ENCODE assay signal across 8 cellular contexts in the genomic region with DNA sequence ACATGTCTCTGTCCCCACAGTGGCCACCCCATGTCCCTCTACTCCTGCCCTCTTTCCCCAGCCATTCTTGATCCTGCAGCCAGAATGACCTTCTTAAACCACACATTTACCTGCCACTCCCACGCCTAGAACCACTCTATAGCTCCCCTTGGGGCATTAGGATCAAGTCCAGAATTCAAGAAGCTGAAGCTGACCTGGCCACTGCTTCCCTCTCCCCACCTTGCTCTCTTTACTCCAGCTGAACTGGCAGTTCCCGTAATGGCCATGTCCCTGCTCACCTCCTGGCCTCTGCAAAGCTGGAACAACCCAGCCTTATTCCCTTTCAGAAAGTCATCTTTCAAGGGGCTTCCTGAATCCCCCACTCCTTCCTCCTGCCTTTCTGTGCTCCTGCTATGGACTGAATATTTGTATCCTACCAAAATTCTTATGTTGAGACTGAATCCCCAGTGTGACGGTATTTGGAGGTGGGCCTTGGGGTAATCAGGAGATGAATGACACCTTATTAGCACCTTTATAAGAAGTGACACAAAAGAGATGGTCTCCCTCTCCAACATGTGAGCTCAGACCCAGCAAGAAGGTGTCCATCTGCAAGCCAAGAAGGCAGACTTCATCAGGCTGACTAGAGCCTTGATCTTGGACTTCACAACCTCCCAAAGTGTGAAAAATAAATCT. TPM values are rescaled to one million over a fixed set of nuclear protein-coding genes. Genes with fewer than 3 reads are reported as not detected.
DNase-seq lines count a peak whose midpoint lies in the region; ATAC-seq and TF ChIP-seq lines count a peak whose summit lies in the region.

No MANE protein-coding gene starts in this region.

- DNase-seq in CD14-positive monocyte (ENCODE audit: low spot score) (no peak), M059J (ENCODE audit: low read depth) (peak; percentile 55), coronary artery (ENCODE audit: low spot score) (no peak), osteoblast (ENCODE audit: insufficient read length, low spot score, missing footprints) (no peak), mucosa of descending colon (no peak), posterior vena cava (ENCODE audit: low spot score) (no peak)
- no peak for DNase-seq in NK-92 treated with Interleukin-12 subunit alpha and Interleukin-12 subunit beta, amount 100 ng/mL, for 24 hours (lab: John Stamatoyannopoulos, UW)

- H3K4me3 Mint-ChIP-seq in CD14-positive monocyte: peak overlapping the region; percentile 98 to 100

- peak overlapping the region; percentile 99 to 100 for H3K27ac ChIP-seq in coronary artery
- H3K27ac ChIP-seq in osteoblast (ENCODE audit: low read depth, low read length): peak overlapping the region; percentile 99

- H4K20me1 ChIP-seq in osteoblast (ENCODE audit: insufficient read depth, low read length): peaks cover 52% of the 10 kb centered on the region

- peaks cover 19% of the 10 kb centered on the region for H3K36me3 ChIP-seq in osteoblast (ENCODE audit: insufficient read depth, low read length)
- H3K36me3 ChIP-seq in mucosa of descending colon (ENCODE audit: low read depth): no peaks in the 10 kb centered on the region

- peak overlapping the region; percentile 96 for H3K4me3 ChIP-seq in coronary artery
- H3K4me3 ChIP-seq in osteoblast (ENCODE audit: insufficient read depth, low read length): no peak overlapping the region
- H3K4me3 ChIP-seq in mucosa of descending colon: no peak overlapping the region

- peak overlapping the region; percentile 94 to 99 (median 96) for H3K27ac Mint-ChIP-seq in CD14-positive monocyte

- H3K27me3 ChIP-seq in osteoblast (ENCODE audit: insufficient read depth, low read length): no peaks in the 10 kb centered on the region

- H3K79me2 ChIP-seq in osteoblast (ENCODE audit: insufficient read depth, low read length): peaks cover 69% of the 10 kb centered on the region

- H3K27me3 Mint-ChIP-seq in CD14-positive monocyte (ENCODE audit: low read depth in 3 of 3): peaks cover 0 to 7% (median 3%) of the 10 kb centered on the region in 3 donors

- H3K4me1 Mint-ChIP-seq in CD14-positive monocyte: peaks cover 77% of the 10 kb centered on the region

- H3K4me1 ChIP-seq in osteoblast (ENCODE audit: insufficient read depth, low read length) (peaks cover 64% of the 10 kb centered on the region), mucosa of descending colon (ENCODE audit: low read depth) (peaks cover 64% of the 10 kb centered on the region)

- no peak for TF ChIP-seq CTCF in CD14-positive monocyte (IDR thresholded peaks at IDR 0.05)
- TF ChIP-seq CTCF in coronary artery (IDR thresholded peaks at IDR 0.05): no peak
- no peak for TF ChIP-seq CTCF in osteoblast (IDR thresholded peaks at IDR 0.05; ENCODE audit: extremely low read depth, low read depth, low read length)
- no peak for TF ChIP-seq CTCF in mucosa of descending colon (IDR thresholded peaks at IDR 0.05)

- intact Hi-C loops in CD14-positive monocyte (cut with micrococcal nuclease) (loop anchor here in 1 of 2 donors (5.0 kb wide), 1 partner anchor 33 kb away; no protein-coding TSS in a partner anchor), mucosa of descending colon (cut with DNase I, micrococcal nuclease) (no loop called here), posterior vena cava (cut with DNase I) (no loop called here)

- H3K4me2 ChIP-seq in osteoblast (ENCODE audit: insufficient read depth, low read length): peak overlapping the region; percentile 86

- peaks cover 70 to 71% of the 10 kb centered on the region in 2 donors for H3K36me3 Mint-ChIP-seq in CD14-positive monocyte

- ATAC-seq in mucosa of descending colon: no peak
- no peak for ATAC-seq in GM21447 (IDR thresholded peaks at IDR 0.05; ENCODE audit: unreplicated experiment)

- no peak overlapping the region for H2AFZ ChIP-seq in osteoblast (ENCODE audit: low read length)

- peaks cover 0 to 6% (median 2%) of the 10 kb centered on the region in 7 donors for H3K9me3 Mint-ChIP-seq in CD14-positive monocyte

- H3K9me3 ChIP-seq in osteoblast (ENCODE audit: low read depth, low read length) (no peaks in the 10 kb centered on the region), mucosa of descending colon (no peaks in the 10 kb centered on the region)

RNA-seq across cellular contexts. Expression of a gene that starts 3.8 kb away (rescaled TPM):
- 100 to 1,000 TPM; 104 to 113 TPM for polyA plus RNA-seq in CD14-positive monocyte
- 6.0 and 12.6 TPM in 2 replicates for total RNA-seq in M059J (2014; rRNA removed; shearing (Covaris generic))
- total RNA-seq in osteoblast: 5.8 and 8.0 TPM in 2 replicates
- total RNA-seq in mucosa of descending colon: 10 to 100 TPM; 16.9 to 38.8 (median 21.4) TPM
- total RNA-seq in posterior vena cava: 10 to 100 TPM; 23.5 to 61.4 TPM

RNA-seq across cellular contexts. Expression of a gene that starts 42.2 kb away (rescaled TPM):
- 1 to 10 TPM in 1 of 2 donors, under 1 TPM in 1; 0.67 to 2.2 TPM for polyA plus RNA-seq in CD14-positive monocyte
- 0.10 and 1.4 TPM in 2 replicates for total RNA-seq in M059J (2014; rRNA removed; shearing (Covaris generic))
- 6.9 and 8.5 TPM in 2 replicates for total RNA-seq in osteoblast
- total RNA-seq in mucosa of descending colon: 10 to 100 TPM in 1 of 3 donors, 1 to 10 TPM in 2; 6.2 to 11.1 (median 7.2) TPM
- 1 to 10 TPM; 3.0 to 5.4 TPM for total RNA-seq in posterior vena cava

RNA-seq across cellular contexts. Expression of a gene that starts 42.2 kb away (rescaled TPM):
- polyA plus RNA-seq in CD14-positive monocyte: 10 to 100 TPM; 23.2 to 31.2 TPM
- total RNA-seq in M059J (2014; rRNA removed; shearing (Covaris generic)): 18.7 and 34.8 TPM in 2 replicates
- total RNA-seq in osteoblast: 44.5 and 46.0 TPM in 2 replicates
- total RNA-seq in mucosa of descending colon: 100 to 1,000 TPM in 1 of 3 donors, 10 to 100 TPM in 2; 93.5 to 122 (median 94.7) TPM
- total RNA-seq in posterior vena cava: 10 to 100 TPM; 50.8 to 61.8 TPM

RNA-seq across cellular contexts. Expression of a gene that starts 42.8 kb away (rescaled TPM):
- polyA plus RNA-seq in CD14-positive monocyte: not detected
- 0.12 and 0.59 TPM in 2 replicates for total RNA-seq in M059J (2014; rRNA removed; shearing (Covaris generic))
- under 0.01 TPM in 2 replicates for total RNA-seq in osteoblast
- total RNA-seq in mucosa of descending colon: under 1 TPM in 1 of 3 donors, not detected in 2; 0.31 TPM
- total RNA-seq in posterior vena cava: 1 to 10 TPM in 1 of 2 donors, under 1 TPM in 1; 0.23 to 7.1 TPM
